Comparison of ENCODE assay signal across 1 cellular context in genomic region chr1:10051656-10052055, GRCh38.
TF ChIP-seq lines count a peak whose summit lies in the region.

No MANE protein-coding gene starts in this region.

TF ChIP-seq in IMR-90, 13 proteins besides CTCF, POLR2A, EP300 and RAD21 (continued from another document):
- no peak for TF ChIP-seq MAFK (IDR thresholded peaks at IDR 0.05; ENCODE audit: low read depth, low read length)
